Comparison of ENCODE assay signal across 11 cellular contexts in the genomic region with DNA sequence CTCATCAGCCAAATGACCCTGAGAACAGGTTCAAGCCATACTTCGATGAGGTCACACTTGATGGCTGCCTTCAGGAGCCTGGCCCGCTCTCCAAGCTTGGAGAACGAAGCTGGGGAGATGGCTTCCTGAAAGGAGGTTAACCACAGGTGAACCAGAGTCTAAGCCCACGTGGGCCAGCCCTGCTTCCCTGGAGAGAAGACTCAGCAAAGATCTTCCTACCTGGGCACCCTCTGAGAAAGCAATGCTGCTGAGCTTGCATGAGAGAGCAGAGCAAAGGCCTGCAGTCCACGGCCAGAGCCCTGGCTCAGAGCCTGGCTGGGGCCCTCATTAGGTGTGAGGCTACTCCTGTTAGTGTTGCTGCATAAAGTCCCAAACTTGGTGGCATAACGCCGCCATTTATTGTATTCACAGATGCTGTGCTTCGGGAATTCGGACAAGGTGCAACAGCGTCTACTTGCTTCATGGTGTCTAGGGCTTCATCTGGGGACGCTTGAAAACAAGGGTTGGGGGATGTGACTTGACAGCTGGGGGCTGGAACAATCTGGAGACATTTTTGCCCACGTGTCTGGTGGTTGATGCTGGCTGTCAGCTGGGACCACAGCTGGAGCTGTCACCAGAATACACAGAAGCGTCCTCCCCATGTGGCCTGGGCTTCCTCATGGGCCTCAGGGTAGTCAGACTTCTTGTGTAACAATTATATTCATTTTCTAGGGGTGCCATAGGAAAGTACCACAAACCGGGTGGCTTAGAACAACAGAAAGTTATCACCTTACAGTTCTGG.
DNase-seq lines count a peak whose midpoint lies in the region; ATAC-seq, FAIRE-seq and TF ChIP-seq lines count a peak whose summit lies in the region.
"Had no signal": no experiment of that assay in that cellular context is flagged by ENCODE, and none has a peak within 500 bp of the region (broad histone marks: within the 10 kb centered on the region; RNA-seq: fewer than 3 reads in every experiment).

No MANE protein-coding gene starts in this region.

- ATAC-seq in GM18870 (IDR thresholded peaks at IDR 0.05; ENCODE audit: unreplicated experiment) (no peak), GM21515 (IDR thresholded peaks at IDR 0.05; ENCODE audit: unreplicated experiment) (no peak)

- TF ChIP-seq CTCF in CD14-positive monocyte (IDR thresholded peaks at IDR 0.05): no peak
- no peak for TF ChIP-seq CTCF in ascending aorta (IDR thresholded peaks at IDR 0.05)
- no peak for TF ChIP-seq CTCF in parathyroid adenoma (IDR thresholded peaks at IDR 0.05)

- no peaks in the 10 kb centered on the region for H3K79me2 ChIP-seq in parathyroid adenoma

- peaks cover 0 to 4% (median 0%) of the 10 kb centered on the region in 7 donors for H3K9me3 Mint-ChIP-seq in CD14-positive monocyte

- intact Hi-C loops in CD14-positive monocyte (cut with micrococcal nuclease) (loop anchor here (5.0 to 10.0 kb wide), 2 partner anchors 34 to 87 kb away; partner anchors contain the start of gene MEF2A (in 1 of the 2)), ascending aorta (cut with DNase I) (loop anchor here (2.0 to 5.0 kb wide), 2 partner anchors 29 to 36 kb away; no protein-coding TSS in a partner anchor)

- H3K36me3 ChIP-seq in ascending aorta (no peaks in the 10 kb centered on the region), parathyroid adenoma (ENCODE audit: control insufficient read depth, insufficient read depth, low read length) (no peaks in the 10 kb centered on the region), MG63 (no peaks in the 10 kb centered on the region)
- H3K36me3 ChIP-seq: thyroid gland had no signal

- H3K27ac ChIP-seq in ascending aorta (peak overlapping the region; percentile 80 to 86), parathyroid adenoma (no peak overlapping the region)
- H3K27ac ChIP-seq: thyroid gland had no signal

- peak overlapping the region; percentile 81 to 94 (median 87) for H3K27ac Mint-ChIP-seq in CD14-positive monocyte

- H3K4me1 Mint-ChIP-seq in CD14-positive monocyte: peaks cover 78% of the 10 kb centered on the region

- peak; percentile 75 for DNase-seq in CD14-positive monocyte (ENCODE audit: low spot score)
- DNase-seq in GM19239 (ENCODE audit: insufficient read length, low spot score): no peak
- no peak for DNase-seq in ascending aorta (ENCODE audit: low spot score in 2 of 2)
- no peak for DNase-seq in MG63
- DNase-seq: CD4-positive, alpha-beta memory T cell; glutamatergic neuron; NCI-H2227 treated with DMSO at 0.1 percent for 48 hours; thyroid gland had no signal

- peak overlapping the region; percentile 33 for H2AFZ ChIP-seq in parathyroid adenoma

- peaks cover 0 to 4% of the 10 kb centered on the region in 2 donors for H3K36me3 Mint-ChIP-seq in CD14-positive monocyte
- H3K36me3 Mint-ChIP-seq: CD4-positive, alpha-beta memory T cell had no signal

- no peak overlapping the region for H3K9ac ChIP-seq in parathyroid adenoma

- peaks cover 0 to 3% (median 1%) of the 10 kb centered on the region in 3 donors for H3K27me3 Mint-ChIP-seq in CD14-positive monocyte (ENCODE audit: low read depth in 3 of 3)

- H3K4me3 ChIP-seq in ascending aorta (no peak overlapping the region), parathyroid adenoma (ENCODE audit: low read depth, low read length) (no peak overlapping the region), MG63 (no peak overlapping the region)
- H3K4me3 ChIP-seq: thyroid gland had no signal

- H3K4me1 ChIP-seq in ascending aorta (peaks cover 16 to 22% of the 10 kb centered on the region in 2 donors), parathyroid adenoma (peaks cover 3% of the 10 kb centered on the region)
- H3K4me1 ChIP-seq: thyroid gland had no signal

- no peaks in the 10 kb centered on the region for H3K27me3 ChIP-seq in ascending aorta
- no peaks in the 10 kb centered on the region for H3K27me3 ChIP-seq in parathyroid adenoma (ENCODE audit: control insufficient read depth, insufficient read depth, low read length)
- no peaks in the 10 kb centered on the region for H3K27me3 ChIP-seq in MG63
- H3K27me3 ChIP-seq: thyroid gland had no signal

- H3K9me3 ChIP-seq in ascending aorta (no peaks in the 10 kb centered on the region), parathyroid adenoma (ENCODE audit: control insufficient read depth, low read length) (no peaks in the 10 kb centered on the region), MG63 (peaks cover 3% of the 10 kb centered on the region; the same call in 1 of the 2 replicates)
- H3K9me3 ChIP-seq: thyroid gland had no signal

- peak; percentile 66 for FAIRE-seq in GM19239 (lab: Jason Lieb, UNC)

- no peak overlapping the region for H3K4me2 ChIP-seq in parathyroid adenoma (ENCODE audit: low read length)

- H3K4me3 Mint-ChIP-seq in CD14-positive monocyte: peak overlapping the region; percentile 42 to 58
- H3K4me3 Mint-ChIP-seq: CD4-positive, alpha-beta memory T cell had no signal
